In genomic region chr17:41059276-41060051, GRCh38 we compare ENCODE assay signal across 2 cellular contexts.
A peak's percentile ranks its signal among the peaks of the same experiment; 100 is the strongest.
TF ChIP-seq lines count a peak whose summit lies in the region.
"Not testable (repeated sequence)": the region's sequence is repeated elsewhere in the genome, so short reads cannot be mapped to it uniquely, and the experiment has no call there.

No MANE protein-coding gene starts in this region.

TF ChIP-seq in Ishikawa, 13 proteins besides CTCF, POLR2A, EP300 and RAD21:
- 0 out of 2 replicates have a peak, but pooled peaks have one; percentile 11 for TF ChIP-seq TCF12 (IDR thresholded peaks at IDR 0.05; ENCODE audit: low read depth)
- peak; percentile 55; the same call in 1 of the 2 replicates for TF ChIP-seq TEAD4 (IDR thresholded peaks at IDR 0.05)

TF ChIP-seq in HepG2, 621 proteins besides CTCF, POLR2A, EP300 and RAD21 (continues in another document):
- TF ChIP-seq IKZF5 (CRISPR knock-in tag; IDR thresholded peaks at IDR 0.05) (0 out of 2 replicates have a peak, but pooled peaks have one; percentile 24), MAFK (conservative IDR thresholded peaks at IDR 0.05 in 1 of 2, IDR thresholded peaks at IDR 0.05 in 1 of 2; ENCODE audit: low read length in 2 of 2) (peak in 1 of 2 experiments; percentile 28; a peak in 1 of 4 replicates), DPF2 (CRISPR knock-in tag; IDR thresholded peaks at IDR 0.05; ENCODE audit: borderline replicate concordance, low read depth) (peak; percentile 79), PITX1 (CRISPR knock-in tag; IDR thresholded peaks at IDR 0.05) (peak; percentile 82), PPARG (CRISPR knock-in tag; conservative IDR thresholded peaks at IDR 0.05) (peak; percentile 94), SOX6 (CRISPR knock-in tag; IDR thresholded peaks at IDR 0.05) (peak; percentile 80), NCOA2 (CRISPR knock-in tag; IDR thresholded peaks at IDR 0.05) (peak; percentile 94), RARA (CRISPR knock-in tag; IDR thresholded peaks at IDR 0.05) (peak; percentile 81), PAXIP1 (CRISPR knock-in tag; conservative IDR thresholded peaks at IDR 0.05) (peak; percentile 87), ATF3 (CRISPR knock-in tag; IDR thresholded peaks at IDR 0.05) (peak; percentile 71), SMC3 (IDR thresholded peaks at IDR 0.05; ENCODE audit: low read length) (peak; percentile 18; the same call in 1 of the 2 replicates), FOXA1 (CRISPR knock-in tag; IDR thresholded peaks at IDR 0.05) (0 out of 2 replicates have a peak, but pooled peaks have one; percentile 60), ZNF362 (CRISPR knock-in tag; IDR thresholded peaks at IDR 0.05; ENCODE audit: borderline replicate concordance) (peak; percentile 97), ATF4 (CRISPR knock-in tag; IDR thresholded peaks at IDR 0.05) (peak in 1 of 2 experiments; percentile 81; a peak in 2 of 4 replicates), SALL1 (CRISPR knock-in tag; IDR thresholded peaks at IDR 0.05) (peak; percentile 54; the same call in 1 of the 2 replicates), SOX13 (IDR thresholded peaks at IDR 0.05) (peak; percentile 55; the same call in 1 of the 2 replicates), SOX13 (CRISPR knock-in tag; conservative IDR thresholded peaks at IDR 0.05 in 1 of 2, IDR thresholded peaks at IDR 0.05 in 1 of 2) (peak in 1 of 2 experiments; percentile 90; a peak in 2 of 4 replicates), KLF16 (CRISPR knock-in tag; IDR thresholded peaks at IDR 0.05) (peak in 1 of 2 experiments; percentile 38; a peak in 1 of 4 replicates), ARID3A (IDR thresholded peaks at IDR 0.05; ENCODE audit: low read depth, low read length) (peak; percentile 98), ZNF609 (CRISPR knock-in tag; IDR thresholded peaks at IDR 0.05; ENCODE audit: borderline replicate concordance) (peak; percentile 70; the same call in 1 of the 2 replicates), GABPA (CRISPR knock-in tag; IDR thresholded peaks at IDR 0.05; ENCODE audit: low read depth) (0 out of 2 replicates have a peak, but pooled peaks have one; percentile 30), CEBPG (CRISPR knock-in tag; IDR thresholded peaks at IDR 0.05) (peak; percentile 59), ZNF12 (CRISPR knock-in tag; IDR thresholded peaks at IDR 0.05) (0 out of 2 replicates have a peak, but pooled peaks have one; percentile 45), ZNF768 (CRISPR knock-in tag; IDR thresholded peaks at IDR 0.05) (peak; percentile 24; the same call in 1 of the 2 replicates), ISL2 (CRISPR knock-in tag; IDR thresholded peaks at IDR 0.05) (peak; percentile 98), HNF1A (CRISPR knock-in tag; IDR thresholded peaks at IDR 0.05; ENCODE audit: borderline replicate concordance) (peak; percentile 36; the same call in 1 of the 2 replicates), HMGXB3 (CRISPR knock-in tag; IDR thresholded peaks at IDR 0.05; ENCODE audit: borderline replicate concordance) (0 out of 2 replicates have a peak, but pooled peaks have one; percentile 41), FOXO1 (CRISPR knock-in tag; IDR thresholded peaks at IDR 0.05) (peak; percentile 34; the same call in 1 of the 2 replicates)
- not testable (repeated sequence) for TF ChIP-seq SOX6 (IDR thresholded peaks at IDR 0.05); FOXA1 (IDR thresholded peaks at IDR 0.05); GABPA (IDR thresholded peaks at IDR 0.05; ENCODE audit: low read depth, low read length); HNF1A (IDR thresholded peaks at IDR 0.05; ENCODE audit: low read depth)
